In genomic region chr20:63837475-63837874, GRCh38 we compare ENCODE assay signal across 30 cellular contexts. TPM values are rescaled to one million over a fixed set of nuclear protein-coding genes. Genes with fewer than 3 reads are reported as not detected.
DNase-seq lines count a peak whose midpoint lies in the region; ATAC-seq, FAIRE-seq and TF ChIP-seq lines count a peak whose summit lies in the region.
"Had no signal": no experiment of that assay in that cellular context is flagged by ENCODE, and none has a peak within 500 bp of the region (broad histone marks: within the 10 kb centered on the region; RNA-seq: fewer than 3 reads in every experiment).

No MANE protein-coding gene starts in this region.

- H3K9me2 ChIP-seq in GM23338 (ENCODE audit: insufficient read depth), result no peaks in the 10 kb centered on the region
- H3K9me2 ChIP-seq: SK-N-SH had no signal

- H3K27me3 ChIP-seq in GM23338 (ENCODE audit: insufficient read depth), result peaks cover 18% of the 10 kb centered on the region
- H3K27me3 ChIP-seq: esophagus muscularis mucosa, hepatocyte, vagina had no signal

- no peaks in the 10 kb centered on the region for H3K9me3 ChIP-seq in A549
- H3K9me3 ChIP-seq: esophagus muscularis mucosa, SK-N-SH, vagina had no signal

- H3K4me2 ChIP-seq in A549 (no peak overlapping the region), GM23338 (no peak overlapping the region)
- H3K4me2 ChIP-seq: hepatocyte, SK-N-SH had no signal

- no peak for ATAC-seq in A549
- ATAC-seq in GM23338, result no peak
- ATAC-seq in stimulated activated naive CD8-positive, alpha-beta T cell treated with anti-CD3 and anti-CD28 coated beads, Interleukin-15, Interleukin-2, amounts not matched to agents 100 U/mL and 50 U/mL, for 24 hours, result no peak

- H3K27me3 Mint-ChIP-seq in GM23338 (ENCODE audit: insufficient read depth, low read depth, poor library complexity) (peaks cover 18% of the 10 kb centered on the region), brain (peaks cover 8% of the 10 kb centered on the region), nephron (ENCODE audit: low read depth) (no peaks in the 10 kb centered on the region)

- H3K4me3 Mint-ChIP-seq in GM23338 (no peak overlapping the region; the same call in 2 of the 3 replicates), brain (no peak overlapping the region), nephron (peak overlapping the region in 1 of 3 experiments; percentile 31)
- H3K4me3 Mint-ChIP-seq: activated CD4-positive, alpha-beta T cell treated with anti-CD3 and anti-CD28 coated beads, Interleukin-2, amount 10 ng/mL, durations not matched to agents 24 days and 14 days had no signal

- DNase-seq in A549 (ENCODE audit: low read depth in 1 of 2, low spot score in 1 of 2) (no peak), GM23338 (ENCODE audit: low spot score) (no peak), HT-29 (ENCODE audit: low spot score) (no peak), NCI-H510A (lab: John Stamatoyannopoulos, UW) (no peak), mesenteric fat pad (ENCODE audit: low spot score) (no peak)
- no peak for DNase-seq in stimulated activated naive CD8-positive, alpha-beta T cell treated with anti-CD3 and anti-CD28 coated beads, Interleukin-15, Interleukin-2, amounts not matched to agents 100 U/mL and 50 U/mL, for 24 hours
- DNase-seq: activated CD4-positive, alpha-beta T cell treated with anti-CD3 and anti-CD28 coated beads, Interleukin-2, amount 10 ng/mL, durations not matched to agents 24 days and 14 days; activated naive CD4-positive, alpha-beta T cell; effector memory CD4-positive, alpha-beta T cell; foreskin melanocyte; Karpas-422; NCI-H1048; NCI-H1694 treated with DMSO at 0.1 percent for 48 hours; NCI-H2227 treated with DMSO at 0.1 percent for 48 hours; NCI-H748 treated with DMSO at 0.1 percent for 48 hours; nucleus accumbens; retina; SK-N-SH; small intestine; stimulated activated CD4-positive, alpha-beta T cell treated with anti-CD3 and anti-CD28 coated beads, Interleukin-1b, Interleukin-23, amount 100 ng/mL, for 48 hours had no signal

- no peak for TF ChIP-seq POLR2A in A549 (IDR thresholded peaks at IDR 0.05; ENCODE audit: low read length)

- 72% methylated on average over 8 of the region's 8 CpGs for WGBS in A549 (ENCODE audit: missing lambda C conversion rate)

- H3K9me3 Mint-ChIP-seq in GM23338, result no peaks in the 10 kb centered on the region
- H3K9me3 Mint-ChIP-seq in brain, result peaks cover 0 to 4% (median 0%) of the 10 kb centered on the region in 5 experiments
- no peaks in the 10 kb centered on the region for H3K9me3 Mint-ChIP-seq in nephron
- H3K9me3 Mint-ChIP-seq: activated CD4-positive, alpha-beta T cell treated with anti-CD3 and anti-CD28 coated beads, Interleukin-2, amount 10 ng/mL, durations not matched to agents 24 days and 14 days had no signal

- H3K4me1 Mint-ChIP-seq in GM23338 (peaks cover 27% of the 10 kb centered on the region), brain (peaks cover 29% of the 10 kb centered on the region), nephron (peaks cover 34% of the 10 kb centered on the region)

- no peak overlapping the region for H3K27ac ChIP-seq in A549
- H3K27ac ChIP-seq in GM23338 (ENCODE audit: low read depth), result no peak overlapping the region
- H3K27ac ChIP-seq: hepatocyte, vagina had no signal

- no peak for FAIRE-seq in A549 (lab: Jason Lieb, UNC)
- FAIRE-seq: colon, HTR-8/SVneo, small intestine had no signal

- POLR2A ChIA-PET in A549 (lab: Yijun Ruan, JAX), result interaction anchor here (0.5 kb wide), 1 partner anchor 30 kb away, joined by 3 read pairs; no protein-coding TSS in a partner anchor

- H3K79me2 ChIP-seq in GM23338 (replicated peaks; ENCODE audit: insufficient read depth), result no peaks in the 10 kb centered on the region
- H3K79me2 ChIP-seq: hepatocyte had no signal

- no peak overlapping the region for H3K4me3 ChIP-seq in A549
- no peak overlapping the region for H3K4me3 ChIP-seq in GM23338
- H3K4me3 ChIP-seq: esophagus muscularis mucosa, hepatocyte, vagina had no signal

- TF ChIP-seq EP300 in A549 (IDR thresholded peaks at IDR 0.05), result no peak

- no peaks in the 10 kb centered on the region for H4K20me1 ChIP-seq in GM23338 (replicated peaks; ENCODE audit: insufficient read depth)

- no peak for TF ChIP-seq RAD21 in A549 (conservative IDR thresholded peaks at IDR 0.05 in 1 of 2, IDR thresholded peaks at IDR 0.05 in 1 of 2)

- H3F3A ChIP-seq in GM23338 (replicated peaks; ENCODE audit: low read depth), result 0 out of 2 replicates have a peak, but pooled peaks cover 11% of the 10 kb centered on the region

- H3K36me3 ChIP-seq in GM23338 (ENCODE audit: insufficient read depth), result no peaks in the 10 kb centered on the region
- H3K36me3 ChIP-seq: esophagus muscularis mucosa, vagina had no signal

- H3K4me1 ChIP-seq in A549, result peaks cover 13% of the 10 kb centered on the region
- H3K4me1 ChIP-seq in GM23338 (ENCODE audit: insufficient read depth), result peaks cover 21% of the 10 kb centered on the region; the same call in 1 of the 2 replicates

- no peak overlapping the region for H2AFZ ChIP-seq in GM23338
- H2AFZ ChIP-seq: hepatocyte had no signal

- CTCF ChIA-PET in A549 (lab: Yijun Ruan, JAX), result interaction anchor here (0.7 to 1.2 kb wide), 2 partner anchors 18 to 51 kb away, joined by 3 read pairs; no protein-coding TSS in a partner anchor

- H3K27ac Mint-ChIP-seq in GM23338 (0 out of 2 replicates have a peak overlapping the region, but pooled peaks have one; percentile 12), brain (peak overlapping the region in 3 of 5 experiments; percentile 52 to 70 (median 60)), nephron (peak overlapping the region; percentile 79 to 90 (median 83))
- H3K27ac Mint-ChIP-seq: activated CD4-positive, alpha-beta T cell treated with anti-CD3 and anti-CD28 coated beads, Interleukin-2, amount 10 ng/mL, durations not matched to agents 24 days and 14 days had no signal

- H3K36me3 Mint-ChIP-seq in GM23338 (ENCODE audit: low read depth) (no peaks in the 10 kb centered on the region), brain (no peaks in the 10 kb centered on the region), nephron (ENCODE audit: low read depth) (no peaks in the 10 kb centered on the region)

- TF ChIP-seq CTCF in A549 (IDR thresholded peaks at IDR 0.05), result no peak
- no peak for TF ChIP-seq CTCF in GM23338 (conservative IDR thresholded peaks at IDR 0.05; ENCODE audit: low read depth in 2 of 2)
- TF ChIP-seq CTCF in brain (conservative IDR thresholded peaks at IDR 0.05), result no peak
- TF ChIP-seq CTCF in nephron (IDR thresholded peaks at IDR 0.05; ENCODE audit: unreplicated experiment in 3 of 3), result no peak

TF ChIP-seq in A549, 52 proteins besides CTCF, POLR2A, EP300 and RAD21:
- TF ChIP-seq MAFK (IDR thresholded peaks at IDR 0.05; ENCODE audit: partially characterized antibody) (peak; percentile 5), RNF2 (IDR thresholded peaks at IDR 0.05; ENCODE audit: borderline replicate concordance, low read depth) (no peak)

RNA-seq across cellular contexts. Expression of gene ZBTB46, which starts 6.4 kb away (rescaled TPM):
- 0.17 and 0.26 TPM in 2 replicates for polyA plus RNA-seq in A549 (2011; rRNA removed)
- 0.32 and 0.76 TPM in 2 replicates for polyA plus RNA-seq in A549 (2012; cell fraction: cytosol; rRNA removed)
- 1.2 and 1.3 TPM in 2 replicates for polyA plus RNA-seq in A549 (2012; cell fraction: nucleus; rRNA removed)
- polyA plus RNA-seq in A549 (2017; fragmentation: RNase III; extraction: RNeasy Plus Mini Kit Qiagen cat#74134 plus additional on column Dnase treatment), result 0.32 to 0.43 TPM (median 0.42 TPM) in 3 replicates
- polyA minus RNA-seq in A549 (2011; rRNA and poly(A)+ RNA removed), result 2.6 and 2.8 TPM in 2 replicates
- total RNA-seq in GM23338 (2014; rRNA removed; shearing (Covaris generic)), result 23.0 and 26.9 TPM in 2 replicates
- polyA plus RNA-seq in GM23338 (2016; fragmentation: Nextera tagmentation; extraction: Ambion mirVana), result 3.2 TPM in 2 replicates
- polyA plus RNA-seq in brain (ENCODE audit: insufficient read depth, low read depth, low replicate concordance), result 16.4 TPM
- total RNA-seq in HT-29 (2014; rRNA removed; shearing (Covaris generic)), result 3.3 and 5.3 TPM in 2 replicates
- total RNA-seq in mesenteric fat pad, result 34.7 TPM

RNA-seq across cellular contexts. Expression of gene ABHD16B, which starts 23.8 kb away (rescaled TPM):
- polyA plus RNA-seq in A549 (2011; rRNA removed) (not detected in 2 replicates), A549 (2017; fragmentation: RNase III; extraction: RNeasy Plus Mini Kit Qiagen cat#74134 plus additional on column Dnase treatment) (not detected in 3 replicates), GM23338 (2016; fragmentation: Nextera tagmentation; extraction: Ambion mirVana) (not detected in 2 replicates), brain (ENCODE audit: insufficient read depth, low read depth, low replicate concordance) (not detected)
- polyA plus RNA-seq in A549 (2012; cell fraction: cytosol; rRNA removed), result not detected in 2 replicates
- not detected in 2 replicates for polyA plus RNA-seq in A549 (2012; cell fraction: nucleus; rRNA removed)
- polyA minus RNA-seq in A549 (2011; rRNA and poly(A)+ RNA removed), result not detected in 2 replicates
- total RNA-seq in GM23338 (2014; rRNA removed; shearing (Covaris generic)), result not detected in 2 replicates
- total RNA-seq in HT-29 (2014; rRNA removed; shearing (Covaris generic)), result not detected in 2 replicates
- not detected for total RNA-seq in mesenteric fat pad
- total RNA-seq: esophagus muscularis mucosa; hepatocyte; liver; T-helper 2 cell treated with Interferon-gamma antibody and Interleukin-4, amounts not matched to agents 100 ng/mL and 5 ng/mL, for 36 hours; temporal lobe; vagina had no signal
- polyA plus RNA-seq: SK-N-SH had no signal

RNA-seq across cellular contexts. Expression of gene TPD52L2, which starts 27.6 kb away (rescaled TPM):
- polyA plus RNA-seq in A549 (2011; rRNA removed) (86.3 and 93.9 TPM in 2 replicates), A549 (2017; fragmentation: RNase III; extraction: RNeasy Plus Mini Kit Qiagen cat#74134 plus additional on column Dnase treatment) (94.1 to 102 TPM (median 99.0 TPM) in 3 replicates), GM23338 (2016; fragmentation: Nextera tagmentation; extraction: Ambion mirVana) (39.5 and 40.2 TPM in 2 replicates), brain (ENCODE audit: insufficient read depth, low read depth, low replicate concordance) (99.4 TPM)
- 110 and 126 TPM in 2 replicates for polyA plus RNA-seq in A549 (2012; cell fraction: cytosol; rRNA removed)
- polyA plus RNA-seq in A549 (2012; cell fraction: nucleus; rRNA removed), result 116 and 134 TPM in 2 replicates
- 44.8 and 56.1 TPM in 2 replicates for polyA minus RNA-seq in A549 (2011; rRNA and poly(A)+ RNA removed)
- total RNA-seq in GM23338 (2014; rRNA removed; shearing (Covaris generic)), result 103 and 104 TPM in 2 replicates
- total RNA-seq in HT-29 (2014; rRNA removed; shearing (Covaris generic)), result 151 and 156 TPM in 2 replicates
- 114 TPM for total RNA-seq in mesenteric fat pad

RNA-seq across cellular contexts. Expression of gene DNAJC5, which starts 57.5 kb away (rescaled TPM):
- polyA plus RNA-seq in A549 (2011; rRNA removed) (20.3 and 20.4 TPM in 2 replicates), A549 (2017; fragmentation: RNase III; extraction: RNeasy Plus Mini Kit Qiagen cat#74134 plus additional on column Dnase treatment) (21.7 to 23.2 TPM (median 23.2 TPM) in 3 replicates), GM23338 (2016; fragmentation: Nextera tagmentation; extraction: Ambion mirVana) (6.9 and 7.1 TPM in 2 replicates), brain (ENCODE audit: insufficient read depth, low read depth, low replicate concordance) (77.8 TPM)
- polyA plus RNA-seq in A549 (2012; cell fraction: cytosol; rRNA removed), result 15.9 and 19.9 TPM in 2 replicates
- 31.2 and 34.8 TPM in 2 replicates for polyA plus RNA-seq in A549 (2012; cell fraction: nucleus; rRNA removed)
- polyA minus RNA-seq in A549 (2011; rRNA and poly(A)+ RNA removed), result 27.1 and 32.7 TPM in 2 replicates
- total RNA-seq in GM23338 (2014; rRNA removed; shearing (Covaris generic)), result 29.5 and 33.5 TPM in 2 replicates
- total RNA-seq in HT-29 (2014; rRNA removed; shearing (Covaris generic)), result 106 and 109 TPM in 2 replicates
- total RNA-seq in mesenteric fat pad, result 50.5 TPM

Comparison
In these comparisons a context has a peak if more than half of its experiments do, and no peak if none do; other contexts are left out.
1. H3K27ac Mint-ChIP-seq: peak in every context shown above with its lines; median percentile 83 in nephron; 60 in brain; 12 in GM23338.